In the genomic region with DNA sequence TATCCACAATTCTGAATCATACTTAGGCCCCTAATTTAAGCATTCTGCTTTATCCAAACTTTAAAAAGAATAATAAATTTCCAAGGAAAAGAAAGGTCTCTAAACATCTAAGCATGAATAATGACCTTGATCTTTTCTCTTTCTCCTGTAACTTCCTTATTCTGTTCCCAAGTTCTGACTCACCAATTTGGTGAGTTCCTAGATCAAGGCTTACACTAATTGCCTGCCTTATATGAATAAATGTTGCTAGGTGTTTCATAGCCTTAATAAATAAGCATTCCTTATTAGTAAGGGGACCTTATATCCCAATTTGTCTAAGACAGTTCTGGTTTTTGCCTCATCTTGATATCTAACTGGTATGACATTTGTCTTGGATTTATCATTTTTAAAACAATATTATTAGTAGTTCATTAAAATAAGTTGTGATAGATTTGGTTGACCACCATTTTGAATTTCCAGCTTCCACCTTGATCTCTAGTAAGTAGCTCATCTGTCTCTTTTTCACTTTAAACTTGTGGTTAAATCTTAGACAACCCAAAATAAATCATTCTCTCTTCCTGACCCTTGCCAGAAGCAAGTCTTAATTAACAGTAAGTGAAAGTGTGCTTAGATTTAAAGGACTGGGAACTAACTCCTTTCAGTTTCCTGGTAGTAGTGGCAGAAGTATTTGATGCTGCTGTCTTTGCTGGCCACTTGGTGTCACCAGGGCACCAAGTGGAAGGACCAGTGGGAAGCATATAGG, we compare ENCODE assay signal across 9 cellular contexts.
DNase-seq lines count a peak whose midpoint lies in the region; ATAC-seq and TF ChIP-seq lines count a peak whose summit lies in the region.
"Had no signal": no experiment of that assay in that cellular context is flagged by ENCODE, and none has a peak within 500 bp of the region (broad histone marks: within the 10 kb centered on the region; RNA-seq: fewer than 3 reads in every experiment).

No MANE protein-coding gene starts in this region.

- H3K4me3 ChIP-seq in SU-DHL-6 (ENCODE audit: insufficient read depth, low read length, poor library complexity, severe bottlenecking) (no peak overlapping the region), right cardiac atrium (ENCODE audit: low read length) (no peak overlapping the region), upper lobe of right lung (no peak overlapping the region)

- H3K36me3 ChIP-seq in SU-DHL-6 (ENCODE audit: low read length), result no peaks in the 10 kb centered on the region
- no peaks in the 10 kb centered on the region for H3K36me3 ChIP-seq in upper lobe of right lung

- no peak for DNase-seq in activated T-cell treated with anti-CD3 and anti-CD28 coated beads, Interleukin-2, amount 50 U/mL, for 72 hours
- DNase-seq in activated T-cell treated with anti-CD3 and anti-CD28 coated beads, Interleukin-2, amount 50 U/mL, for 48 hours, result no peak
- DNase-seq in right cardiac atrium (no peak), upper lobe of right lung (no peak)
- DNase-seq in effector CD8-positive, alpha-beta T cell (lab: John Stamatoyannopoulos, UW), result no peak
- no peak for DNase-seq in central memory CD4-positive, alpha-beta T cell
- DNase-seq: T-helper 17 cell had no signal

- H3K9ac ChIP-seq in SU-DHL-6 (ENCODE audit: low read length), result no peak overlapping the region

- intact Hi-C loops in right cardiac atrium (cut with DNase I) (no loop called here), upper lobe of right lung (cut with DNase I) (no loop called here)

- no peaks in the 10 kb centered on the region for H3F3A ChIP-seq in SU-DHL-6 (ENCODE audit: insufficient read depth)

- H3K79me2 ChIP-seq in SU-DHL-6 (ENCODE audit: insufficient read depth, low read length), result no peaks in the 10 kb centered on the region

- no peak overlapping the region for H3K4me2 ChIP-seq in SU-DHL-6 (ENCODE audit: low read depth, low read length, poor library complexity, severe bottlenecking)

- no peak for ATAC-seq in activated T-cell treated with anti-CD3 and anti-CD28 coated beads, Interleukin-2, amount 50 U/mL, for 72 hours (replicated peaks in 1 of 2)
- ATAC-seq in right cardiac atrium, result peak; percentile 46 to 51
- peak; percentile 79 for ATAC-seq in upper lobe of right lung
- ATAC-seq in GM21515 (IDR thresholded peaks at IDR 0.05; ENCODE audit: unreplicated experiment), result no peak

- no peaks in the 10 kb centered on the region for H3K4me1 ChIP-seq in right cardiac atrium (ENCODE audit: control insufficient read depth, insufficient read depth, low read length)
- H3K4me1 ChIP-seq in upper lobe of right lung, result peaks cover 27% of the 10 kb centered on the region

- H3K9me2 ChIP-seq in SU-DHL-6 (replicated peaks; ENCODE audit: insufficient read depth, low read length), result no peaks in the 10 kb centered on the region

- H3K4me1 Mint-ChIP-seq in activated T-cell treated with anti-CD3 and anti-CD28 coated beads, Interleukin-2, amount 50 U/mL, for 72 hours (ENCODE audit: low read depth), result peaks cover 8% of the 10 kb centered on the region

- H3K4me3 Mint-ChIP-seq in activated T-cell treated with anti-CD3 and anti-CD28 coated beads, Interleukin-2, amount 50 U/mL, for 72 hours, result no peak overlapping the region
- H3K4me3 Mint-ChIP-seq: T-helper 17 cell had no signal

- H3K9me3 Mint-ChIP-seq in activated T-cell treated with anti-CD3 and anti-CD28 coated beads, Interleukin-2, amount 50 U/mL, for 72 hours, result no peaks in the 10 kb centered on the region

- peak overlapping the region; percentile 50 for H3K27ac Mint-ChIP-seq in activated T-cell treated with anti-CD3 and anti-CD28 coated beads, Interleukin-2, amount 50 U/mL, for 72 hours
- H3K27ac Mint-ChIP-seq: T-helper 17 cell had no signal

- no peaks in the 10 kb centered on the region for H4K20me1 ChIP-seq in SU-DHL-6 (ENCODE audit: low read depth, low read length)

- H3K27ac ChIP-seq in SU-DHL-6 (ENCODE audit: low read depth, low read length), result no peak overlapping the region
- no peak overlapping the region for H3K27ac ChIP-seq in right cardiac atrium (ENCODE audit: low read length)
- peak overlapping the region; percentile 45 for H3K27ac ChIP-seq in upper lobe of right lung

- no peaks in the 10 kb centered on the region for H3K27me3 Mint-ChIP-seq in activated T-cell treated with anti-CD3 and anti-CD28 coated beads, Interleukin-2, amount 50 U/mL, for 72 hours (ENCODE audit: low read depth)
- H3K27me3 Mint-ChIP-seq: T-helper 17 cell had no signal

- no peak overlapping the region for H2AFZ ChIP-seq in SU-DHL-6 (ENCODE audit: low read depth, low read length, severe bottlenecking)

- H3K9me3 ChIP-seq in SU-DHL-6 (ENCODE audit: insufficient read depth, low read length), result no peaks in the 10 kb centered on the region
- no peaks in the 10 kb centered on the region for H3K9me3 ChIP-seq in right cardiac atrium (ENCODE audit: control insufficient read depth, low read length)
- no peaks in the 10 kb centered on the region for H3K9me3 ChIP-seq in upper lobe of right lung

- TF ChIP-seq CTCF in SU-DHL-6 (IDR thresholded peaks at IDR 0.05; ENCODE audit: insufficient read depth, low read length, poor library complexity, severe bottlenecking) (peak; percentile 23), upper lobe of right lung (IDR thresholded peaks at IDR 0.05) (peak; percentile 54)

- H3K27me3 ChIP-seq in SU-DHL-6 (ENCODE audit: low read length) (no peaks in the 10 kb centered on the region), right cardiac atrium (ENCODE audit: control insufficient read depth, insufficient read depth) (no peaks in the 10 kb centered on the region), upper lobe of right lung (no peaks in the 10 kb centered on the region)

- H3K36me3 Mint-ChIP-seq in activated T-cell treated with anti-CD3 and anti-CD28 coated beads, Interleukin-2, amount 50 U/mL, for 72 hours (ENCODE audit: insufficient read depth in 2 of 2), result no peaks in the 10 kb centered on the region

Comparison
In these comparisons a context has a peak if more than half of its experiments do, and no peak if none do; other contexts are left out.
1. ATAC-seq: peak in right cardiac atrium (2 of 2) and upper lobe of right lung (single experiment); none in activated T-cell treated with anti-CD3 and anti-CD28 coated beads, Interleukin-2, amount 50 U/mL, for 72 hours (0 of 2) and GM21515 (single experiment).